In the genomic region with DNA sequence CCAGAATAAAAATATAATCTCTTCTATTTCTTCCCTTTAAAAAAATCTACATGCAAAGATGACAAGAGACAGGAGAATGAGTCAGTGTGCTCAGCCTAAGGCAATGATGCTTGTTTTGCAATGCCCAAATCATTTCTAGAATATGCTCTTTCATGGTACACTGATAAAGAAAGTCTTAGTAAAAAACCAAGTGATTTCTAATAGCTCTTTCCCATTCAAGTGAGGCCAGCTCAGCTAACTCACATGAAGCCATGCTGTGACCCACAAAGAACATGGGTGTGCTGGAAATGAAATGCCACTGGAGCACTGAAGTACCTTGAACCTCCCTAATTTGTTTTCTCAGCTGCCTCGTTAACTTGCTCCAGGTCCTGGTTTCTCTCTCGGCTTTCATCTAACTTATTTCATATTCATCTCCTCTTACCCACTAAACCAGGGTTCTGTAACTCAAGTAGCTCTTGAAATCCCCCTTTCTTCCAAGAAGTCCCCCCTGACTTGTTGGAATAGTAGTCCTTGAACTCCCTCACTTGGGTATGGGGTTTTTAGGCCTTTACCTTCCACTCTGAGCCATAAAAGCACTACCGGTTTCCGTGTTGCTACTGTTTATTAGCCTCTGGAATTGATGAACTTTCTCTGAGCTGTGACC, we compare ENCODE assay signal across 10 cellular contexts.
DNase-seq lines count a peak whose midpoint lies in the region; ATAC-seq, FAIRE-seq and TF ChIP-seq lines count a peak whose summit lies in the region.
"Had no signal": no experiment of that assay in that cellular context is flagged by ENCODE, and none has a peak within 500 bp of the region (broad histone marks: within the 10 kb centered on the region; RNA-seq: fewer than 3 reads in every experiment).

No MANE protein-coding gene starts in this region.

- H3K4me1 Mint-ChIP-seq in T-cell = peaks cover 24 to 36% (median 35%) of the 10 kb centered on the region in 3 donors

- TF ChIP-seq CTCF in GM13977 (IDR thresholded peaks at IDR 0.05; ENCODE audit: extremely low read depth, insufficient read depth, missing control alignments) (no peak), pancreas (IDR thresholded peaks at IDR 0.05) (no peak)

- POLR2A ChIA-PET in T-cell (lab: Charles Lee) = no interaction called here

- H3K27me3 ChIP-seq in pancreas = no peaks in the 10 kb centered on the region

- WGBS in pancreas, 2 donors = 96 to 97% methylated on average over 4 of the region's 4 CpGs

- no peaks in the 10 kb centered on the region for H3K27me3 Mint-ChIP-seq in T-cell

- peak; percentile 60 for ATAC-seq in esophagus mucosa
- no peak for ATAC-seq in pancreas
- no peak for ATAC-seq in T-cell (replicated peaks in 1 of 4)
- ATAC-seq: left lobe of liver had no signal

- no peaks in the 10 kb centered on the region for H3K9me3 Mint-ChIP-seq in T-cell

- no peaks in the 10 kb centered on the region for H3K9me3 ChIP-seq in pancreas

- H3K36me3 ChIP-seq in pancreas = peaks cover 0 to 7% (median 3%) of the 10 kb centered on the region in 3 donors

- no peak overlapping the region for H3K4me3 ChIP-seq in pancreas

- no peak for FAIRE-seq in pancreas (lab: Jason Lieb, UNC)
- FAIRE-seq: colon had no signal

- DNase-seq in EH (ENCODE audit: low read depth) = peak; percentile 15
- peak; percentile 53 for DNase-seq in GM13977 (ENCODE audit: low spot score)
- DNase-seq in RPMI7951 (ENCODE audit: low read depth) = peak; percentile 38
- DNase-seq in pancreas = no peak
- DNase-seq in T-cell = no peak
- no peak for DNase-seq in NCI-H2081 treated with DMSO at 0.1 percent for 48 hours (lab: John Stamatoyannopoulos, UW)
- DNase-seq in NCI-H1694 treated with DMSO at 0.1 percent for 48 hours (lab: John Stamatoyannopoulos, UW) = no peak

- no peak overlapping the region for H3K27ac Mint-ChIP-seq in T-cell

- no peak overlapping the region for H3K27ac ChIP-seq in pancreas

- H3K4me1 ChIP-seq in pancreas = no peaks in the 10 kb centered on the region

- peaks cover 36% of the 10 kb centered on the region for H3K36me3 Mint-ChIP-seq in T-cell

- CTCF ChIA-PET in T-cell (lab: Charles Lee) = interaction anchor here in 1 of 2 donors (1.2 kb wide), 1 partner anchor 9 kb away, joined by 3 read pairs; no protein-coding TSS in a partner anchor

- H3K4me3 Mint-ChIP-seq in T-cell = no peak overlapping the region

- in situ Hi-C loops in GM13977 (cut with MboI; ENCODE audit: low pct_unique_long_range_greater_than_20kb, low sequenced_read_pairs, unreplicated experiment) = no loop called here

- intact Hi-C loops in pancreas (cut with DNase I) = no loop called here

Comparison
In these comparisons a context has a peak if more than half of its experiments do, and no peak if none do; other contexts are left out.
1. DNase-seq: peak in EH (single experiment), GM13977 (single experiment) and RPMI7951 (single experiment); none in pancreas (0 of 6), T-cell (0 of 34), NCI-H2081 treated with DMSO at 0.1 percent for 48 hours (single experiment) and NCI-H1694 treated with DMSO at 0.1 percent for 48 hours (single experiment).